ENCODE assay signal across 18 cellular contexts in the genomic region with DNA sequence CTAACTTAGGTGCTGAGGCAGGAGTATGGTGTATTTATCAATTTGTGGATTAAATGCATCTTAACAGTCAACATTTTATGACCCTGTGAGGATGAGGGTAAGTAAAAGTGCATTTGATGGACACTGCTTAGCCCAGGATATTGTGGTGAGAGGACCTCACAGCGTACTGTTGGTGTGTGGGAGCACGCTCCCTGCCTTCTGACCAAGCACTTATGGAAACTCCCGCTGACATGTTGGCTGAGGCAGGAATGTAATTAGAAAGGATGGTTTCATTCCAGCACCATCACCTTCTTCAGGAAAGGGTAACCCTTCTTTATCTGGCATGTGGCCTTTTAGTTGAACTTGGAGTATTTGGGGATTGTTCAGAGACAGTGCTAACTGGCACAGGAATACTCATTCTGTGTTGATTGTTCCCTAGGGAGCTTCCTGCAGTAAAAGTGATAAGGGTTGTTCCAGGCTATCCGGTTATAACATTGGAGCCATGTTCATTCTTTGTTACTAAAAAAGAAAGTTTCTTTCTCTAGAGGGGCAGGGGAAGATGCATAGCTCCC. TPM values are rescaled to one million over a fixed set of nuclear protein-coding genes. Genes with fewer than 3 reads are reported as not detected.
"Had no signal": no experiment of that assay in that cellular context is flagged by ENCODE, and none has a peak within 500 bp of the region (broad histone marks: within the 10 kb centered on the region; RNA-seq: fewer than 3 reads in every experiment).

No MANE protein-coding gene starts in this region.

- H3K36me3 Mint-ChIP-seq: activated naive CD4-positive, alpha-beta T cell treated with anti-CD3 and anti-CD28 coated beads, Interleukin-2, amount 50 U/mL, for 72 hours; natural killer cell; stimulated activated effector memory CD8-positive, alpha-beta T cell treated with anti-CD3 and anti-CD28 coated beads, Interleukin-12 subunit alpha, Interleukin-12 subunit beta, amount 100 ng/mL, for 72 hours had no signal

- H3K27ac Mint-ChIP-seq: activated B cell treated with CpG ODN at 0.5 μM for 24 hours; activated T-cell treated with anti-CD3 and anti-CD28 coated beads, Interleukin-2, amount 50 U/mL, for 72 hours; natural killer cell; stimulated activated effector memory CD8-positive, alpha-beta T cell treated with anti-CD3 and anti-CD28 coated beads, Interleukin-12 subunit alpha, Interleukin-12 subunit beta, amount 100 ng/mL, for 72 hours had no signal

- DNase-seq: activated B cell treated with CpG ODN at 0.5 μM for 24 hours; activated CD4-positive, alpha-beta T cell treated with anti-CD3 and anti-CD28 coated beads for 48 hours; activated CD8-positive, alpha-beta memory T cell treated with anti-CD3 and anti-CD28 coated beads, Interleukin-2, amount 50 U/mL, for 48 hours; activated gamma-delta T cell; activated T-cell treated with anti-CD3 and anti-CD28 coated beads, Interleukin-2, amount 50 U/mL, for 72 hours; amniotic stem cell; brain microvascular endothelial cell; effector memory CD4-positive, alpha-beta T cell; foreskin melanocyte; heart right ventricle; mammary epithelial cell; natural killer cell; nucleus accumbens; psoas muscle; stimulated activated CD4-positive, alpha-beta T cell treated with anti-CD3 and anti-CD28 coated beads, Interleukin-12 subunit alpha, Interleukin-12 subunit beta, amount 100 ng/mL, for 4 hours; SW 1271 had no signal

- ATAC-seq: activated naive CD4-positive, alpha-beta T cell treated with anti-CD3 and anti-CD28 coated beads, Interleukin-2, amount 50 U/mL, for 72 hours; activated T-cell treated with anti-CD3 and anti-CD28 coated beads, Interleukin-2, amount 50 U/mL, for 72 hours; natural killer cell; psoas muscle; stimulated activated effector memory CD8-positive, alpha-beta T cell treated with anti-CD3 and anti-CD28 coated beads, Interleukin-12 subunit alpha, Interleukin-12 subunit beta, amount 100 ng/mL, for 72 hours had no signal

- H3K9me3 Mint-ChIP-seq: activated B cell treated with CpG ODN at 0.5 μM for 24 hours; activated naive CD4-positive, alpha-beta T cell treated with anti-CD3 and anti-CD28 coated beads, Interleukin-2, amount 50 U/mL, for 72 hours; activated T-cell treated with anti-CD3 and anti-CD28 coated beads, Interleukin-2, amount 50 U/mL, for 72 hours; natural killer cell; stimulated activated effector memory CD8-positive, alpha-beta T cell treated with anti-CD3 and anti-CD28 coated beads, Interleukin-12 subunit alpha, Interleukin-12 subunit beta, amount 100 ng/mL, for 72 hours had no signal

- H3K4me1 Mint-ChIP-seq: activated B cell treated with CpG ODN at 0.5 μM for 24 hours; stimulated activated effector memory CD8-positive, alpha-beta T cell treated with anti-CD3 and anti-CD28 coated beads, Interleukin-12 subunit alpha, Interleukin-12 subunit beta, amount 100 ng/mL, for 72 hours had no signal

- H3K4me3 Mint-ChIP-seq: activated B cell treated with CpG ODN at 0.5 μM for 24 hours; activated T-cell treated with anti-CD3 and anti-CD28 coated beads, Interleukin-2, amount 50 U/mL, for 72 hours; natural killer cell; stimulated activated effector memory CD8-positive, alpha-beta T cell treated with anti-CD3 and anti-CD28 coated beads, Interleukin-12 subunit alpha, Interleukin-12 subunit beta, amount 100 ng/mL, for 72 hours had no signal

RNA-seq across cellular contexts. Expression of a gene that starts 11.7 kb away (rescaled TPM):
- total RNA-seq: activated B cell treated with CpG ODN at 0.5 μM for 24 hours had no signal
